In the genomic region with DNA sequence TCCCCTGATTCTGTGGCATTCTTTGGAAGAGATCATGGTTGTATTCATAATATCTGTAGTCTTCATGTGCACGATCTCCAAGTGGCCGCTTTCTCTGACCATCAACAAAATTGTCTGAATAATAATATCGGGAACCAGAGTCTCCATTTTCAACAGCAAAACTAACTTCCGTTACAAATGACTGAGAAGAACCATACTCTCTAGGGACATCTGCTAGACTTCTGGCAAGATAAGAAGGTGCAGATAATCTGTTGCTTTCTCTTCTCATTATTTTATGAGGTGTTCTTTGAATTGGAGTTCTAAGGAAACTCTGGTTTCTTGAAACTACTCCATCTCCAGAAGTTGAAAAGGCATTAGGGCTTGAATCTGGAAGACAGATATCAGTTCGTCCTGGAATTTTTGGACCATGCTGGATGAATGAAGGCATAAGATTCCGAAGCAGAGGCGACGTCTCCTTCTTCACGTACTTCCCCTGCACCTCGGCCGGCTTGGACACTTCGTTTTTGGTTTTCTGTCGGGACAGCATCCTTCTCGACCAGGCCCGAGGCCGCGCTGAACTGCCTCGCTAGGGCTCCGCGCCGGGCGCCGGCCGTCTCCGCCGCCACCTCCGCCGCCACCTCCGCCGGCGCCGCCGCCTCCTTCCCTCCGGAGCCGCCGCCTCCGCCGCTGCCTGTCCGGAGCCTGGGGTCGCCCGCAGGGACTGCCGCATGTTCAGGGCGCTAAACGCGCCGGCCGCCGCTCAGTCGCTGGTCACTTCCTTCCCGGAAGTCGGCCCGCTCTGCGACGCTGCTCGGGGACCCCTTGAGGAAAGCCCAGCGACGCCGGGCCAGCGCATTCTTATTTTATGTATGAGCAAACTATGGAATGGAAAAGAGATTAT, we compare ENCODE assay signal across 8 cellular contexts. TPM values are rescaled to one million over a fixed set of nuclear protein-coding genes. Genes with fewer than 3 reads are reported as not detected.
DNase-seq lines count a peak whose midpoint lies in the region; ATAC-seq and TF ChIP-seq lines count a peak whose summit lies in the region.
"Not testable (repeated sequence)": the region's sequence is repeated elsewhere in the genome, so short reads cannot be mapped to it uniquely, and the experiment has no call there.

No MANE protein-coding gene starts in this region.

- peaks cover 11% of the 10 kb centered on the region for H3K27me3 Mint-ChIP-seq in T-helper 17 cell
- H3K27me3 Mint-ChIP-seq in naive thymus-derived CD8-positive, alpha-beta T cell, result not testable (repeated sequence)

- H2AFZ ChIP-seq in DND-41 (ENCODE audit: low read depth, low read length), result peak overlapping the region; percentile 92

- not testable (repeated sequence) for H3K4me1 Mint-ChIP-seq in T-helper 17 cell
- peaks cover 6 to 33% (median 18%) of the 10 kb centered on the region in 4 donors for H3K4me1 Mint-ChIP-seq in naive thymus-derived CD8-positive, alpha-beta T cell

- H3K79me2 ChIP-seq in DND-41 (ENCODE audit: insufficient read depth, low read length), result peaks cover 38% of the 10 kb centered on the region

- H4K20me1 ChIP-seq in DND-41 (ENCODE audit: insufficient read depth, low read length), result not testable (repeated sequence)

- POLR2A ChIA-PET in naive thymus-derived CD8-positive, alpha-beta T cell (lab: Charles Lee), result not testable (repeated sequence)

- not testable (repeated sequence) for H3K9me3 ChIP-seq in DND-41 (ENCODE audit: insufficient read depth, low read length, severe bottlenecking); T-helper 17 cell (ENCODE audit: control insufficient read depth, low read length, poor library complexity, severe bottlenecking)

- DNase-seq in DND-41 (peak; percentile 69), T-helper 17 cell (peak in 1 of 3 donors; percentile 9), fibroblast of pulmonary artery (ENCODE audit: low read depth) (peak; percentile 22)
- peak; percentile 32 for DNase-seq in activated naive CD4-positive, alpha-beta T cell treated with anti-CD3 and anti-CD28 coated beads, Interleukin-2, amount 50 U/mL, for 16 hours
- DNase-seq in naive thymus-derived CD8-positive, alpha-beta T cell, result peak in 9 of 10 donors; percentile 6 to 76 (median 26)
- DNase-seq in stimulated activated CD8-positive, alpha-beta memory T cell treated with anti-CD3 and anti-CD28 coated beads, Interleukin-7, amount 100 ng/mL, for 24 hours (ENCODE audit: low read depth), result peak; percentile 11

- peaks cover 46% of the 10 kb centered on the region for H3K4me1 ChIP-seq in DND-41 (ENCODE audit: insufficient read depth, low read length)

- H3K9me3 Mint-ChIP-seq in naive thymus-derived CD8-positive, alpha-beta T cell, result not testable (repeated sequence)

- peak overlapping the region; percentile 65 to 87; a peak in 3 of 4 replicates for H3K4me3 ChIP-seq in DND-41 (ENCODE audit: low read depth in 1 of 2, low read length in 2 of 2)
- peak overlapping the region; percentile 57 for H3K4me3 ChIP-seq in fibroblast of pulmonary artery (replicated peaks; ENCODE audit: low read depth, low read length)

- peak overlapping the region; percentile 84 for H3K9ac ChIP-seq in DND-41 (ENCODE audit: low read depth, low read length)

- H3K36me3 Mint-ChIP-seq in T-helper 17 cell (ENCODE audit: low read depth); naive thymus-derived CD8-positive, alpha-beta T cell: not testable (repeated sequence)

- H3K27me3 ChIP-seq in DND-41 (ENCODE audit: insufficient read depth, low read length, poor library complexity), result not testable (repeated sequence)

- TF ChIP-seq CTCF in DND-41 (IDR thresholded peaks at IDR 0.05; ENCODE audit: borderline replicate concordance, extremely low read depth, low read length, poor library complexity, severe bottlenecking); fibroblast of pulmonary artery (IDR thresholded peaks at IDR 0.05; ENCODE audit: low read length, missing control alignments): not testable (repeated sequence)

- H3K36me3 ChIP-seq in DND-41 (ENCODE audit: insufficient read depth, low read length), result not testable (repeated sequence)

- not testable (repeated sequence) for H3K27ac Mint-ChIP-seq in T-helper 17 cell
- H3K27ac Mint-ChIP-seq in naive thymus-derived CD8-positive, alpha-beta T cell, result peak overlapping the region in 9 of 10 donors; percentile 31 to 98 (median 89)

- H3K4me2 ChIP-seq in DND-41 (ENCODE audit: insufficient read depth, low read length), result peak overlapping the region; percentile 86

- peak; percentile 76 for ATAC-seq in DND-41 (ENCODE audit: insufficient read depth, low read depth)
- peak; percentile 71 for ATAC-seq in GM19397 (IDR thresholded peaks at IDR 0.05; ENCODE audit: unreplicated experiment)
- peak; percentile 69 for ATAC-seq in HG03025 (IDR thresholded peaks at IDR 0.05; ENCODE audit: low FRiP score, unreplicated experiment)
- peak; percentile 37 for ATAC-seq in T-helper 17 cell
- ATAC-seq in naive thymus-derived CD8-positive, alpha-beta T cell, result peak; percentile 55 to 92

- peak overlapping the region; percentile 93 for H3K27ac ChIP-seq in DND-41 (ENCODE audit: low read length)

- H3K4me3 Mint-ChIP-seq in T-helper 17 cell, result peak overlapping the region; percentile 85
- peak overlapping the region; percentile 82 to 92 (median 88) for H3K4me3 Mint-ChIP-seq in naive thymus-derived CD8-positive, alpha-beta T cell

RNA-seq across cellular contexts. Expression of a gene that starts 6.4 kb away (rescaled TPM):
- not detected for total RNA-seq in T-helper 17 cell
- total RNA-seq in naive thymus-derived CD8-positive, alpha-beta T cell, result 1 to 10 TPM; 5.6 to 5.7 TPM
- polyA plus RNA-seq in naive thymus-derived CD8-positive, alpha-beta T cell, result 1 to 10 TPM; 2.6 to 5.9 (median 5.6) TPM

Comparison
In these comparisons a context has a peak if more than half of its experiments do, and no peak if none do; other contexts are left out.
1. RNA of a gene that starts 6.4 kb away (total RNA-seq): 5.6 to 5.7 TPM in naive thymus-derived CD8-positive, alpha-beta T cell; not detected in T-helper 17 cell; every median in the first group is over 4 times any median in the second.
2. Peak in every context shown above with its lines, with median percentiles within 50 percentile points of each other: ATAC-seq.